In the genomic region with DNA sequence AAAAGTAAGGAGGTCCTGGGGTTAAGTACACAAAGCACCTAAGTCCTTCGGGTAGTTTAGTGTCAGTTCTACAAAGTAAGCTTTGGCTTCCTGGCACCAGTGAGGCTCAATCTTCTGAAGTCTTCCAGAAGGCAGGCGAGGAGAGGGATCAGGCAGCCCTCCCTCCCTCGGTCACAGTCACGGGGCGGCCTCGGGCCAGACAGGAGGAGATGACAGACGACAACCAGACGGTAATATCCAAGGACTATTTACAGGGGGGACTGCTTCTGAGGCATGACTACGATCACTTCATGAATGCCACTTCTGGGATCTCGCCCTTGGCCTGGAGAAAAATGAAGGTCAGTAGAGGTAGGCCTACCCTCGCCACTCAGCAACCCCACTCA, we compare ENCODE assay signal across 8 cellular contexts. TPM values are rescaled to one million over a fixed set of nuclear protein-coding genes. Genes with fewer than 3 reads are reported as not detected.
DNase-seq lines count a peak whose midpoint lies in the region; ATAC-seq and TF ChIP-seq lines count a peak whose summit lies in the region.

No MANE protein-coding gene starts in this region.

- peak overlapping the region; percentile 90 for H3K9ac ChIP-seq in skeletal muscle satellite cell (ENCODE audit: low read depth, low read length)

- H3K27me3 ChIP-seq in heart left ventricle, result no peaks in the 10 kb centered on the region
- H3K27me3 ChIP-seq in skeletal muscle satellite cell (ENCODE audit: control insufficient read depth, insufficient read depth, low read length), result no peaks in the 10 kb centered on the region

- H3K36me3 ChIP-seq in heart left ventricle (peaks cover 1 to 76% (median 70%) of the 10 kb centered on the region in 9 donors), skeletal muscle satellite cell (ENCODE audit: insufficient read depth, low read length) (peaks cover 65% of the 10 kb centered on the region)

- peak overlapping the region; percentile 90 for H3K4me2 ChIP-seq in skeletal muscle satellite cell (ENCODE audit: low read length)

- H3K27ac ChIP-seq in heart left ventricle, result peak overlapping the region; percentile 47 to 98 (median 92)

- peak; percentile 2 for ATAC-seq in HG02678 (IDR thresholded peaks at IDR 0.05; ENCODE audit: unreplicated experiment)
- peak; percentile 45 to 71 (median 50) for ATAC-seq in heart left ventricle
- no peak for ATAC-seq in HG03175 (IDR thresholded peaks at IDR 0.05; ENCODE audit: unreplicated experiment)
- no peak for ATAC-seq in HG02571 (IDR thresholded peaks at IDR 0.05; ENCODE audit: unreplicated experiment)

- intact Hi-C loops in heart left ventricle (cut with DNase I), result loop anchor here in 7 of 10 donors (2.0 to 5.0 kb wide), 4 partner anchors 40 to 50 kb away; partner anchors contain the start of genes STX5 (in 5 of the 7), TEX54 (in 5 of the 7) and WDR74 (in 1 of the 7)

- 12 to 21% (median 16%) methylated on average over 11 of the region's 11 CpGs for WGBS in heart left ventricle, 4 donors

- H3K9me3 ChIP-seq in heart left ventricle, result no peaks in the 10 kb centered on the region
- no peaks in the 10 kb centered on the region for H3K9me3 ChIP-seq in skeletal muscle satellite cell (replicated peaks; ENCODE audit: low read length)

- TF ChIP-seq CTCF in WI38 (IDR thresholded peaks at IDR 0.05; ENCODE audit: low read depth, low read length), result no peak
- TF ChIP-seq CTCF in heart left ventricle (IDR thresholded peaks at IDR 0.05), result no peak

- DNase-seq in heart left ventricle (peak; percentile 48 to 76 (median 68)), NCI-H446 treated with DMSO at 0.1 percent for 48 hours (lab: John Stamatoyannopoulos, UW) (no peak)
- DNase-seq in stimulated activated CD4-positive, alpha-beta T cell treated with anti-CD3 and anti-CD28 coated beads, Interleukin-2, amount 100 ng/mL, for 48 hours, result no peak

- H3K4me1 ChIP-seq in heart left ventricle, result peaks cover 0 to 51% (median 40%) of the 10 kb centered on the region in 12 donors
- H3K4me1 ChIP-seq in skeletal muscle satellite cell (ENCODE audit: control insufficient read depth, insufficient read depth, low read length), result peaks cover 29% of the 10 kb centered on the region

- TF ChIP-seq POLR2A in heart left ventricle (IDR thresholded peaks at IDR 0.05), result no peak

- peak overlapping the region; percentile 83; the same call in 1 of the 2 replicates for H3K4me3 ChIP-seq in WI38 (ENCODE audit: low read depth, low read length)
- peak overlapping the region in 9 of 12 donors; percentile 64 to 99 (median 96) for H3K4me3 ChIP-seq in heart left ventricle
- H3K4me3 ChIP-seq in skeletal muscle satellite cell (ENCODE audit: low read length), result peak overlapping the region; percentile 98

RNA-seq across cellular contexts. Expression of gene TMEM223, which starts 0.4 kb away (rescaled TPM):
- total RNA-seq in heart left ventricle, result 10 to 100 TPM; 19.0 to 52.3 (median 25.9) TPM
- 10 to 100 TPM; 26.3 to 55.6 TPM for polyA plus RNA-seq in heart left ventricle
- total RNA-seq in skeletal muscle satellite cell (2012; rRNA removed), result 17.0 and 19.5 TPM in 2 replicates

RNA-seq across cellular contexts. Expression of gene TMEM179B, which starts 5.0 kb away (rescaled TPM):
- total RNA-seq in heart left ventricle, result 10 to 100 TPM; 14.7 to 46.0 (median 19.4) TPM
- 10 to 100 TPM; 23.8 to 47.3 TPM for polyA plus RNA-seq in heart left ventricle
- 48.3 and 49.9 TPM in 2 replicates for total RNA-seq in skeletal muscle satellite cell (2012; rRNA removed)

RNA-seq across cellular contexts. Expression of gene NXF1, which starts 13.1 kb away (rescaled TPM):
- 10 to 100 TPM; 28.5 to 51.7 (median 34.1) TPM for total RNA-seq in heart left ventricle
- 10 to 100 TPM; 40.7 to 63.4 TPM for polyA plus RNA-seq in heart left ventricle
- 21.5 and 27.1 TPM in 2 replicates for total RNA-seq in skeletal muscle satellite cell (2012; rRNA removed)

RNA-seq across cellular contexts. Expression of gene TAF6L, which starts 21.0 kb away (rescaled TPM):
- 10 to 100 TPM in 3 of 9 donors, 1 to 10 TPM in 6; 7.1 to 19.5 (median 9.3) TPM for total RNA-seq in heart left ventricle
- 10 to 100 TPM; 12.7 to 12.9 TPM for polyA plus RNA-seq in heart left ventricle
- 11.4 TPM in 2 replicates for total RNA-seq in skeletal muscle satellite cell (2012; rRNA removed)

RNA-seq across cellular contexts. Expression of gene POLR2G, which starts 30.8 kb away (rescaled TPM):
- 10 to 100 TPM; 32.6 to 61.2 (median 43.8) TPM for total RNA-seq in heart left ventricle
- 100 to 1,000 TPM in 1 of 2 donors, 10 to 100 TPM in 1; 43.6 to 106 TPM for polyA plus RNA-seq in heart left ventricle
- 70.7 and 79.7 TPM in 2 replicates for total RNA-seq in skeletal muscle satellite cell (2012; rRNA removed)

Comparison
In these comparisons a context has a peak if more than half of its experiments do, and no peak if none do; other contexts are left out.
1. ATAC-seq: peak in HG02678 (single experiment) and heart left ventricle (4 of 4); none in HG03175 (single experiment) and HG02571 (single experiment).
2. DNase-seq: peak in heart left ventricle (5 of 5); none in NCI-H446 treated with DMSO at 0.1 percent for 48 hours (single experiment) and stimulated activated CD4-positive, alpha-beta T cell treated with anti-CD3 and anti-CD28 coated beads, Interleukin-2, amount 100 ng/mL, for 48 hours (0 of 2).
3. Peak in every context shown above with its lines, with median percentiles within 50 percentile points of each other: H3K4me3 ChIP-seq.